In the genomic region with DNA sequence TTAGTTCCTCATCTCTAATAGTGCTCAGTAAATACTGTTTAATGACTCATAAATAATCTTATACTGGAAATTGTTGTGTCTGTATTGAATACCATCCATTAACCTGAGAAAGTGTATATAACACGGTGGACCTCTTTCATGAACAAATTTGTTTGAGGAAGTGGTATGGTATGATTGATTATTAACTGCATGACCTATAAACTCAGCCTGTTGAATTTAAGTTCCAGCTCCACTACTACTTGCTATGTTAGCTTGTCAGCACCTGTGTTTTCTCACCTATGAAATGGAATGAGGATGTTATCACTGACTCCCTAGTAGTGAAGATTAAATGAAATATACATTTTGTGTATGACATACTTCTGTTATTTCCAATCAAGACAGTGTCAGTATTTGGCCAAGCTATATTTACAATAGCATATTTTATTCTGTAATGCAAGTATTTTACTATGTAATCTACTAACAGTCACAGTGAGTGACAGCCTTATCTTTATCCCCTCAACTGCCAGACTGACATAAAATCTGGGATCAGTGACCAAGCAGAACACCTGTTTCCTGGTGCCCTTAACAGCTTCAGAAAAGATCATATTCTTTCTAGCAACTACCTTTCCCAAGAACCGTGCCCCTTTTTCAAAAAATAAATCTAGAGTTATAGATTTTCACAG, we compare ENCODE assay signal across 15 cellular contexts.
DNase-seq lines count a peak whose midpoint lies in the region; ATAC-seq, FAIRE-seq and TF ChIP-seq lines count a peak whose summit lies in the region.
"Had no signal": no experiment of that assay in that cellular context is flagged by ENCODE, and none has a peak within 500 bp of the region (broad histone marks: within the 10 kb centered on the region; RNA-seq: fewer than 3 reads in every experiment).

No MANE protein-coding gene starts in this region.

- no peak for DNase-seq in HepG2 (ENCODE audit: low spot score)
- DNase-seq in NOMO-1 (lab: John Stamatoyannopoulos, UW; ENCODE audit: unreplicated experiment in 2 of 2): no peak
- DNase-seq in NCI-H1048 (lab: John Stamatoyannopoulos, UW): no peak
- no peak for DNase-seq in activated CD4-positive, alpha-beta T cell treated with anti-CD3 and anti-CD28 coated beads for 48 hours
- DNase-seq: activated CD4-positive, alpha-beta T cell treated with anti-CD3 and anti-CD28 coated beads, Interleukin-2, amount 50 U/mL, for 48 hours; AML-193; GDM1; hypothalamus; stimulated activated CD8-positive, alpha-beta memory T cell treated with anti-CD3 and anti-CD28 coated beads, Interleukin-4, amount 100 ng/mL, for 48 hours had no signal

- H3F3A ChIP-seq in Loucy (ENCODE audit: low read depth): 0 out of 2 replicates have a peak, but pooled peaks cover 4% of the 10 kb centered on the region

- intact Hi-C loops in HepG2 (cut with micrococcal nuclease; ENCODE audit: unreplicated experiment): no loop called here

- CTCF ChIA-PET in HepG2 (lab: Yijun Ruan, JAX; ENCODE audit: low intra/inter-chr PET ratio, low total read pairs): no interaction called here

- peak; percentile 72 for ATAC-seq in GM18508 (IDR thresholded peaks at IDR 0.05; ENCODE audit: insufficient read depth, unreplicated experiment)
- peak; percentile 74 for ATAC-seq in GM21528 (IDR thresholded peaks at IDR 0.05; ENCODE audit: low FRiP score, unreplicated experiment)
- ATAC-seq in HepG2: peak; percentile 47
- no peak for ATAC-seq in GM21529 (IDR thresholded peaks at IDR 0.05; ENCODE audit: unreplicated experiment)
- ATAC-seq: SK-N-SH treated with all-trans-retinoic acid at 6 μM for 48 hours had no signal

- no peaks in the 10 kb centered on the region for H3K9me2 ChIP-seq in Loucy (replicated peaks; ENCODE audit: low read depth, low read length)

- H3K4me1 ChIP-seq in Loucy (ENCODE audit: insufficient read depth, low read length, poor library complexity, severe bottlenecking): peaks cover 69% of the 10 kb centered on the region
- peaks cover 65% of the 10 kb centered on the region for H3K4me1 ChIP-seq in HepG2 (ENCODE audit: insufficient read depth, low read length)

- no peak for FAIRE-seq in HepG2 (lab: Jason Lieb, UNC)

- H3K9me3 ChIP-seq in Loucy (ENCODE audit: insufficient read depth, low read depth, low read length) (peaks cover 7% of the 10 kb centered on the region), HepG2 (ENCODE audit: low read length) (no peaks in the 10 kb centered on the region)

- TF ChIP-seq RAD21 in HepG2 (CRISPR knock-in tag; IDR thresholded peaks at IDR 0.05): no peak

- H3K4me3 ChIP-seq in Loucy (ENCODE audit: low read length, poor library complexity, severe bottlenecking) (peak overlapping the region; percentile 57), HepG2 (replicated peaks in 1 of 3; ENCODE audit: insufficient read depth in 1 of 3, low read depth in 2 of 3, low read length in 3 of 3) (peak overlapping the region in 1 of 3 experiments; percentile 37; a peak in 1 of 6 replicates)
- H3K4me3 ChIP-seq: skin epidermis had no signal

- H3K36me3 ChIP-seq in Loucy (ENCODE audit: insufficient read depth, low read length) (no peaks in the 10 kb centered on the region; the same call in 1 of the 2 replicates), HepG2 (replicated peaks in 1 of 2; ENCODE audit: control insufficient read depth in 1 of 2, insufficient read depth in 2 of 2, low read length in 2 of 2) (no peaks in the 10 kb centered on the region)

- no peak for TF ChIP-seq EP300 in HepG2 (IDR thresholded peaks at IDR 0.05; ENCODE audit: low read depth in 2 of 2, low read length in 2 of 2)
- TF ChIP-seq EP300 in HepG2 (CRISPR knock-in tag; IDR thresholded peaks at IDR 0.05; ENCODE audit: borderline replicate concordance): no peak

- BruUV-seq in HepG2 (replicated peaks; lab: Mats Ljungman, UMichigan): no TSS peak

- in situ Hi-C loops in HepG2 (cut with HindIII; ENCODE audit: extremely low pct_ligation_motif_present, low pct_unique_long_range_greater_than_20kb): no loop called here

- peak overlapping the region; percentile 70 for H3K27ac ChIP-seq in HepG2 (ENCODE audit: extremely low read length, insufficient read depth, low read length)

- H3K79me2 ChIP-seq in Loucy (ENCODE audit: insufficient read depth, low read length) (no peaks in the 10 kb centered on the region), HepG2 (ENCODE audit: insufficient read depth, low read length) (no peaks in the 10 kb centered on the region)

- TF ChIP-seq CTCF in Loucy (conservative IDR thresholded peaks at IDR 0.05; ENCODE audit: low read length) (no peak), HepG2 (CRISPR knock-in tag; IDR thresholded peaks at IDR 0.05) (no peak)

- H2AFZ ChIP-seq in Loucy (ENCODE audit: low read length) (no peak overlapping the region), HepG2 (ENCODE audit: low read length) (no peak overlapping the region)

- peak overlapping the region; percentile 26 for H3K9ac ChIP-seq in Loucy (ENCODE audit: low read depth, low read length, poor library complexity, severe bottlenecking)
- H3K9ac ChIP-seq in HepG2 (ENCODE audit: insufficient read depth, low read depth, low read length): peak overlapping the region; percentile 56; the same call in 1 of the 2 replicates

- 20% methylated on average over 2 of the region's 2 CpGs for WGBS in HepG2 (ENCODE audit: low lambda C conversion rate)

- H3K27me3 ChIP-seq in Loucy (ENCODE audit: insufficient read depth, low read length, poor library complexity, severe bottlenecking) (no peaks in the 10 kb centered on the region), HepG2 (ENCODE audit: control insufficient read depth in 1 of 2, insufficient read depth in 2 of 2, low read length in 2 of 2) (no peaks in the 10 kb centered on the region)

- POLR2A ChIA-PET in HepG2 (lab: Yijun Ruan, JAX): interaction anchor here (1.0 to 1.9 kb wide), 4 partner anchors 21 to 89 kb away, joined by 3 to 9 read pairs (median 4); a partner anchor contains a TSS

- H3K4me2 ChIP-seq in Loucy (ENCODE audit: low read depth, low read length, poor library complexity, severe bottlenecking): peak overlapping the region; percentile 77
- H3K4me2 ChIP-seq in HepG2 (ENCODE audit: low read depth, low read length): peak overlapping the region; percentile 64

- TF ChIP-seq POLR2A in HepG2 (IDR thresholded peaks at IDR 0.05; ENCODE audit: insufficient read depth in 1 of 2, low read depth in 2 of 2, low read length in 2 of 2): no peak

- H4K20me1 ChIP-seq in Loucy (ENCODE audit: insufficient read depth, low read length, poor library complexity, severe bottlenecking) (no peaks in the 10 kb centered on the region), HepG2 (ENCODE audit: insufficient read depth, low read length) (no peaks in the 10 kb centered on the region)

TF ChIP-seq in HepG2, 621 proteins besides CTCF, POLR2A, EP300 and RAD21 (continues in another document):
- peak; percentile 36; the same call in 1 of the 2 replicates for TF ChIP-seq SAP130 (CRISPR knock-in tag; IDR thresholded peaks at IDR 0.05; ENCODE audit: low read depth)
- TF ChIP-seq, protein P1, sequence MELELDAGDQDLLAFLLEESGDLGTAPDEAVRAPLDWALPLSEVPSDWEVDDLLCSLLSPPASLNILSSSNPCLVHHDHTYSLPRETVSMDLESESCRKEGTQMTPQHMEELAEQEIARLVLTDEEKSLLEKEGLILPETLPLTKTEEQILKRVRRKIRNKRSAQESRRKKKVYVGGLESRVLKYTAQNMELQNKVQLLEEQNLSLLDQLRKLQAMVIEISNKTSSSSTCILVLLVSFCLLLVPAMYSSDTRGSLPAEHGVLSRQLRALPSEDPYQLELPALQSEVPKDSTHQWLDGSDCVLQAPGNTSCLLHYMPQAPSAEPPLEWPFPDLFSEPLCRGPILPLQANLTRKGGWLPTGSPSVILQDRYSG (CRISPR knock-in tag; IDR thresholded peaks at IDR 0.05): no peak
- no peak for TF ChIP-seq PAX8 (CRISPR knock-in tag; IDR thresholded peaks at IDR 0.05; ENCODE audit: borderline replicate concordance)
- TF ChIP-seq GZF1 (CRISPR knock-in tag; IDR thresholded peaks at IDR 0.05): no peak
- no peak for TF ChIP-seq ZFP36 (IDR thresholded peaks at IDR 0.05; ENCODE audit: borderline replicate concordance, low read depth, low read length, partially characterized antibody)
- TF ChIP-seq NFIC (IDR thresholded peaks at IDR 0.05; ENCODE audit: low read length): no peak
- no peak for TF ChIP-seq ZNF552 (CRISPR knock-in tag; IDR thresholded peaks at IDR 0.05; ENCODE audit: borderline replicate concordance)
- TF ChIP-seq FOXA1 (IDR thresholded peaks at IDR 0.05): no peak
- no peak for TF ChIP-seq FOXA1 (CRISPR knock-in tag; IDR thresholded peaks at IDR 0.05)
- TF ChIP-seq FOXJ3 (CRISPR knock-in tag; IDR thresholded peaks at IDR 0.05; ENCODE audit: borderline replicate concordance): no peak
- no peak for TF ChIP-seq ADNP (CRISPR knock-in tag; IDR thresholded peaks at IDR 0.05)
- TF ChIP-seq ELF3 (CRISPR knock-in tag; IDR thresholded peaks at IDR 0.05): peak; percentile 33; the same call in 1 of the 2 replicates
- TF ChIP-seq ZIK1 (CRISPR knock-in tag; IDR thresholded peaks at IDR 0.05; ENCODE audit: borderline replicate concordance, low read depth): no peak
- TF ChIP-seq ZSCAN22 (CRISPR knock-in tag; IDR thresholded peaks at IDR 0.05): no peak
- TF ChIP-seq DR1 (CRISPR knock-in tag; IDR thresholded peaks at IDR 0.05): no peak
- TF ChIP-seq ZNF274 (CRISPR knock-in tag; IDR thresholded peaks at IDR 0.05): no peak
- TF ChIP-seq SMAD1 (CRISPR knock-in tag; IDR thresholded peaks at IDR 0.05; ENCODE audit: borderline replicate concordance, low read depth): no peak
- TF ChIP-seq, protein P2, sequence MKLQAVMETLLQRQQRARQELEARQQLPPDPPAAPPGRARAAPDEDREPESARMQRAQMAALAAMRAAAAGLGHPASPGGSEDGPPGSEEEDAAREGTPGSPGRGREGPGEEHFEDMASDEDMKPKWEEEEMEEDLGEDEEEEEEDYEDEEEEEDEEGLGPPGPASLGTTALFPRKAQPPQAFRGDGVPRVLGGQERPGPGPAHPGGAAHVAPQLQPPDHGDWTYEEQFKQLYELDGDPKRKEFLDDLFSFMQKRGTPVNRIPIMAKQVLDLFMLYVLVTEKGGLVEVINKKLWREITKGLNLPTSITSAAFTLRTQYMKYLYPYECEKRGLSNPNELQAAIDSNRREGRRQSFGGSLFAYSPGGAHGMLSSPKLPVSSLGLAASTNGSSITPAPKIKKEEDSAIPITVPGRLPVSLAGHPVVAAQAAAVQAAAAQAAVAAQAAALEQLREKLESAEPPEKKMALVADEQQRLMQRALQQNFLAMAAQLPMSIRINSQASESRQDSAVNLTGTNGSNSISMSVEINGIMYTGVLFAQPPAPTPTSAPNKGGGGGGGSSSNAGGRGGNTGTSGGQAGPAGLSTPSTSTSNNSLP (IDR thresholded peaks at IDR 0.05; ENCODE audit: low read depth, low read length): 0 out of 2 replicates have a peak, but pooled peaks have one; percentile 23
